In the genomic region with DNA sequence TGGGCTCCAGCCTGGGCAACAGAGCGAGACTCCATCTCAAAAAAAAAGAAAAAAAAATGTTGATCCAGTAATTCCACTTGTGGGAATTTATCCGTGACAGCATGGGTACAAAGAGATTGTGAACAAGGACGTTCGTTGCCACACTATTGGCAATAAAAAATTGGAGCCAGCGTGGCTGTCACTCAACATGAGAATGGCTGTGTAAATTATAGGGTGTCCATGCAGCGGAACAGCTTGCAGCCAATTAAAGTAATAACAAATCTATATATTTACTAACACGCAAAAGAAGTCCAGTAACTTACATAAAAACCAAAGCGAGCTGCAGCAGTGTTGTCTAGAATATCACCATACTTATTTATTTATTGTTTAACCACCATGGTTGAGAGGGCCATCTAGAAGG, we compare ENCODE assay signal across 19 cellular contexts.
DNase-seq lines count a peak whose midpoint lies in the region; ATAC-seq lines count a peak whose summit lies in the region.
"Had no signal": no experiment of that assay in that cellular context is flagged by ENCODE, and none has a peak within 500 bp of the region (broad histone marks: within the 10 kb centered on the region; RNA-seq: fewer than 3 reads in every experiment).

No MANE protein-coding gene starts in this region.

- DNase-seq in NCI-H1436 (lab: John Stamatoyannopoulos, UW) (peak; percentile 7), NCI-H1436 treated with DMSO at 0.1 percent for 48 hours (lab: John Stamatoyannopoulos, UW) (no peak), COR-L47 (lab: John Stamatoyannopoulos, UW) (peak; percentile 74), NCI-H146 treated with DMSO at 0.1 percent for 48 hours (lab: John Stamatoyannopoulos, UW; ENCODE audit: unreplicated experiment) (peak; percentile 42), NCI-H748 treated with DMSO at 0.1 percent for 48 hours (lab: John Stamatoyannopoulos, UW) (peak; percentile 89), hippocampal formation (lab: John Stamatoyannopoulos, UW) (no peak), kidney glomerular epithelial cell (lab: John Stamatoyannopoulos, UW) (no peak)
- DNase-seq: BE2C; CD4-positive, CD25-positive, alpha-beta regulatory T cell; DND-41; MM.1S; NCI-H1092; NCI-H2171 treated with DMSO at 0.1 percent for 48 hours; NCI-H524; SW 1271; T-helper 2 cell had no signal

- no peak for ATAC-seq in GM18861 (IDR thresholded peaks at IDR 0.05; ENCODE audit: unreplicated experiment)
- ATAC-seq: Panc1, Right ventricle myocardium inferior had no signal

Comparison
In these comparisons a context has a peak if more than half of its experiments do, and no peak if none do; other contexts are left out.
1. DNase-seq: peak in NCI-H1436 (single experiment), COR-L47 (single experiment), NCI-H146 treated with DMSO at 0.1 percent for 48 hours (single experiment) and NCI-H748 treated with DMSO at 0.1 percent for 48 hours (single experiment); none in NCI-H1436 treated with DMSO at 0.1 percent for 48 hours (single experiment), hippocampal formation (0 of 2) and kidney glomerular epithelial cell (single experiment).